Comparison of ENCODE assay signal across 15 cellular contexts in genomic region chr17:39208136-39208535, GRCh38. TPM values are rescaled to one million over a fixed set of nuclear protein-coding genes. Genes with fewer than 3 reads are reported as not detected.
DNase-seq lines count a peak whose midpoint lies in the region; ATAC-seq, FAIRE-seq and TF ChIP-seq lines count a peak whose summit lies in the region.
"Had no signal": no experiment of that assay in that cellular context is flagged by ENCODE, and none has a peak within 500 bp of the region (broad histone marks: within the 10 kb centered on the region; RNA-seq: fewer than 3 reads in every experiment).

No MANE protein-coding gene starts in this region.

- TF ChIP-seq POLR2A in GM12878 (IDR thresholded peaks at IDR 0.05; ENCODE audit: low read depth, low read length), result no peak

- peaks cover 9 to 26% (median 12%) of the 10 kb centered on the region in 3 donors for H3K27me3 Mint-ChIP-seq in CD14-positive monocyte (ENCODE audit: low read depth in 3 of 3)
- H3K27me3 Mint-ChIP-seq in Calu3 (ENCODE audit: unreplicated experiment), result peaks cover 49% of the 10 kb centered on the region

- H3K9ac ChIP-seq in GM12878 (ENCODE audit: control insufficient read depth, insufficient read depth, low read length), result no peak overlapping the region

- no peak overlapping the region for H3K4me3 Mint-ChIP-seq in CD14-positive monocyte
- H3K4me3 Mint-ChIP-seq in Calu3 (ENCODE audit: low read depth, unreplicated experiment), result no peak overlapping the region
- H3K4me3 Mint-ChIP-seq: immature natural killer cell, natural killer cell had no signal

- RAD21 ChIA-PET in GM12878 (lab: Charles Lee; ENCODE audit: unreplicated experiment), result interaction anchor here (2.1 to 6.1 kb wide), 5 partner anchors 8 to 339 kb away, joined by 8 to 160 read pairs (median 18); partner anchors contain the start of gene RPL19

- in situ Hi-C loops in GM12878 (cut with MboI), result loop anchor here (5.0 kb wide), 1 partner anchor 34 kb away; no protein-coding TSS in a partner anchor

- H3K4me2 ChIP-seq in GM12878 (ENCODE audit: control insufficient read depth, insufficient read depth), result peak overlapping the region; percentile 85

- H3K79me2 ChIP-seq in GM12878 (ENCODE audit: control insufficient read depth, insufficient read depth, low read length), result no peaks in the 10 kb centered on the region

- ATAC-seq in GM12878, result peak; percentile 17; the same call in 2 of the 3 replicates
- ATAC-seq: natural killer cell had no signal

- H3K27ac Mint-ChIP-seq in CD14-positive monocyte (no peak overlapping the region), Calu3 (ENCODE audit: unreplicated experiment) (no peak overlapping the region)
- H3K27ac Mint-ChIP-seq: immature natural killer cell had no signal

- H3K4me1 Mint-ChIP-seq in CD14-positive monocyte, result peaks cover 21% of the 10 kb centered on the region
- H3K4me1 Mint-ChIP-seq in Calu3 (ENCODE audit: low read depth, unreplicated experiment), result peaks cover 31% of the 10 kb centered on the region

- H3K36me3 Mint-ChIP-seq in CD14-positive monocyte, result peaks cover 20 to 22% of the 10 kb centered on the region in 2 donors
- H3K36me3 Mint-ChIP-seq in Calu3 (ENCODE audit: insufficient read depth, unreplicated experiment), result peaks cover 45% of the 10 kb centered on the region
- H3K36me3 Mint-ChIP-seq: natural killer cell had no signal

- no peak for TF ChIP-seq RAD21 in GM12878 (IDR thresholded peaks at IDR 0.05; ENCODE audit: insufficient read depth, low read depth, low read length)

- H3K27me3 ChIP-seq in GM12878 (replicated peaks in 1 of 2; ENCODE audit: control insufficient read depth in 2 of 2, insufficient read depth in 2 of 2, low read length in 1 of 2), result peaks cover 2 to 3% of the 10 kb centered on the region in 2 experiments; a peak in 1 of 4 replicates

- H3K4me1 ChIP-seq in GM12878 (ENCODE audit: control insufficient read depth, insufficient read depth, low read length), result peaks cover 27% of the 10 kb centered on the region

- H2AFZ ChIP-seq in GM12878 (ENCODE audit: control insufficient read depth, low read depth, low read length), result peak overlapping the region; percentile 38

- TF ChIP-seq CTCF in GM12878 (IDR thresholded peaks at IDR 0.05 in 2 of 3, conservative IDR thresholded peaks at IDR 0.05 in 1 of 3; ENCODE audit: control insufficient read depth in 2 of 3, extremely low read depth in 1 of 3, insufficient read depth in 1 of 3, low read depth in 3 of 3, low read length in 3 of 3) (no peak), CD14-positive monocyte (IDR thresholded peaks at IDR 0.05) (no peak), Calu3 (IDR thresholded peaks at IDR 0.05; ENCODE audit: unreplicated experiment) (no peak)

- intact Hi-C loops in GM12878 (cut with micrococcal nuclease; ENCODE audit: unreplicated experiment) (no loop called here), CD14-positive monocyte (cut with micrococcal nuclease) (loop anchor here in 1 of 2 donors (5.0 kb wide), 1 partner anchor 34 kb away; no protein-coding TSS in a partner anchor), Calu3 (cut with micrococcal nuclease; ENCODE audit: unreplicated experiment) (loop anchor here (5.0 kb wide), 1 partner anchor 194 kb away; the partner anchor contains the start of gene FBXL20)

- no peak overlapping the region for H3K27ac ChIP-seq in GM12878 (ENCODE audit: control insufficient read depth, insufficient read depth)

- TF ChIP-seq EP300 in GM12878 (IDR thresholded peaks at IDR 0.05; ENCODE audit: borderline replicate concordance in 1 of 2, control insufficient read depth in 1 of 2, low read depth in 2 of 2, low read length in 2 of 2), result no peak

- H3K9me3 ChIP-seq in GM12878 (replicated peaks; ENCODE audit: control insufficient read depth, insufficient read depth, low read length), result no peaks in the 10 kb centered on the region
- H3K9me3 ChIP-seq: Peyer's patch had no signal

- WGBS in GM12878 (ENCODE audit: insufficient coverage, insufficient replicate concordance, low lambda C conversion rate, missing lambda C conversion rate), result 70% methylated on average over 7 of the region's 7 CpGs

- BruUV-seq in GM12878 (replicated peaks; lab: Mats Ljungman, UMichigan) (no TSS peak), Calu3 (replicated peaks; lab: Mats Ljungman, UMichigan) (no TSS peak)

- H3K4me3 ChIP-seq in GM12878, result no peak overlapping the region
- H3K4me3 ChIP-seq: Peyer's patch had no signal

- peaks cover 3% of the 10 kb centered on the region; the same call in 1 of the 2 replicates for H4K20me1 ChIP-seq in GM12878 (ENCODE audit: control insufficient read depth, insufficient read depth)

- no peak for FAIRE-seq in GM12878 (lab: Jason Lieb, UNC)

- POLR2A ChIA-PET in GM12878 (lab: Charles Lee), result interaction anchor here (0.6 to 2.7 kb wide), 4 partner anchors 8 to 563 kb away, joined by 3 to 11 read pairs (median 6); partner anchors contain the start of gene RPL19

- peaks cover 10% of the 10 kb centered on the region in 2 experiments for H3K36me3 ChIP-seq in GM12878 (ENCODE audit: control insufficient read depth in 2 of 2, insufficient read depth in 2 of 2, low read length in 1 of 2)

- DNase-seq in DMS79 treated with DMSO at 0.1 percent for 48 hours (lab: John Stamatoyannopoulos, UW) (peak; percentile 46), NCI-H1694 treated with DMSO at 0.1 percent for 48 hours (lab: John Stamatoyannopoulos, UW) (peak; percentile 47), GM12878 (ENCODE audit: low read depth, low spot score) (no peak), putamen (ENCODE audit: low spot score) (peak; percentile 73), CD14-positive monocyte (ENCODE audit: low spot score) (no peak), Calu3 (no peak)
- no peak for DNase-seq in stimulated activated naive CD4-positive, alpha-beta T cell (lab: John Stamatoyannopoulos, UW)
- DNase-seq in activated CD8-positive, alpha-beta memory T cell treated with anti-CD3 and anti-CD28 coated beads for 24 hours, result no peak
- DNase-seq: activated T-cell treated with anti-CD3 and anti-CD28 coated beads, Interleukin-2, amount 50 U/mL, for 72 hours; cerebellar nuclear complex; DMS153; immature natural killer cell; KG1; natural killer cell had no signal

- peaks cover 0 to 6% (median 0%) of the 10 kb centered on the region in 7 donors for H3K9me3 Mint-ChIP-seq in CD14-positive monocyte
- H3K9me3 Mint-ChIP-seq in Calu3 (ENCODE audit: low read depth, unreplicated experiment), result no peaks in the 10 kb centered on the region
- H3K9me3 Mint-ChIP-seq: activated T-cell treated with anti-CD3 and anti-CD28 coated beads, Interleukin-2, amount 50 U/mL, for 72 hours; immature natural killer cell; natural killer cell had no signal

- SMC1A ChIA-PET in GM12878 (lab: Charles Lee; ENCODE audit: uncharacterized antibody, unreplicated experiment), result interaction anchor here (0.6 to 5.0 kb wide), 8 partner anchors 9 to 225 kb away, joined by 3 to 76 read pairs (median 10); partner anchors contain the start of genes CACNB1 and RPL19

- CTCF ChIA-PET in GM12878 (lab: Yijun Ruan, JAX) (interaction anchor here (0.6 to 10.9 kb wide), 11 partner anchors 13 to 415 kb away, joined by 3 to 658 read pairs (median 5); no protein-coding TSS in a partner anchor), Calu3 (lab: Charles Lee) (interaction anchor here (1.1 to 7.8 kb wide), 11 partner anchors 8 to 193 kb away, joined by 3 to 442 read pairs (median 10); partner anchors contain the start of genes CACNB1, FBXL20 and RPL19)

RNA-seq across cellular contexts. Expression of gene RPL19, which starts 8.1 kb away (rescaled TPM):
- total RNA-seq in GM12878 (2013; cell fraction: nucleolus; rRNA removed), result 258 and 286 TPM in 2 replicates
- total RNA-seq in GM12878 (2014; rRNA removed) (3,345 and 3,660 TPM in 2 replicates), GM12878 (2014; rRNA removed; fragmentation: Illumina TruSeq; extraction: Trizol) (4,424 and 4,557 TPM in 2 replicates), GM12878 (2021) (2,884 and 2,984 TPM in 2 replicates), Calu3 (2022) (6,584 and 6,763 TPM in 2 replicates)
- polyA plus RNA-seq in GM12878 (2011; ENCODE audit: low read depth), result 2,420 TPM
- polyA plus RNA-seq in GM12878 (2011; rRNA removed) (2,325 and 2,496 TPM in 2 replicates), GM12878 (2014; fragmentation: Illumina TruSeq; extraction: Trizol) (2,387 and 5,536 TPM in 2 replicates), GM12878 (2014; fragmentation: Nextera tagmentation; extraction: Ambion mirVana) (1,000 to 10,000 TPM; 4,826 to 5,082 TPM), GM12878 (2014; rRNA removed) (4,304 and 4,328 TPM in 2 replicates), GM12878 (2016; fragmentation: Nextera tagmentation; extraction: Ambion mirVana) (1,000 to 10,000 TPM; 1,862 to 1,965 TPM), CD14-positive monocyte (1,000 to 10,000 TPM; 1,069 to 1,232 TPM)
- 3,209 and 3,744 TPM in 2 replicates for polyA plus RNA-seq in GM12878 (2011; cell fraction: cytosol; rRNA removed)
- 1,169 and 1,252 TPM in 2 replicates for polyA plus RNA-seq in GM12878 (2011; cell fraction: nucleus; rRNA removed)
- 3,096 and 4,247 TPM in 2 replicates for polyA plus RNA-seq in GM12878 (2012)
- 917 and 1,360 TPM in 2 replicates for polyA minus RNA-seq in GM12878 (2011; rRNA and poly(A)+ RNA removed)
- 437 and 484 TPM in 2 replicates for polyA minus RNA-seq in GM12878 (2011; cell fraction: cytosol; rRNA and poly(A)+ RNA removed)
- 126 and 168 TPM in 2 replicates for polyA minus RNA-seq in GM12878 (2011; cell fraction: nucleus; rRNA and poly(A)+ RNA removed)

RNA-seq across cellular contexts. Expression of gene CACNB1, which starts 10.7 kb away (rescaled TPM):
- 33.2 and 35.6 TPM in 2 replicates for total RNA-seq in GM12878 (2013; cell fraction: nucleolus; rRNA removed)
- 6.2 and 8.7 TPM in 2 replicates for total RNA-seq in GM12878 (2014; rRNA removed)
- 2.3 and 4.3 TPM in 2 replicates for total RNA-seq in GM12878 (2014; rRNA removed; fragmentation: Illumina TruSeq; extraction: Trizol)
- total RNA-seq in GM12878 (2021), result 10.1 and 15.6 TPM in 2 replicates
- 9.6 TPM for polyA plus RNA-seq in GM12878 (2011; ENCODE audit: low read depth)
- polyA plus RNA-seq in GM12878 (2011; rRNA removed), result 3.6 and 8.0 TPM in 2 replicates
- 6.3 and 7.0 TPM in 2 replicates for polyA plus RNA-seq in GM12878 (2011; cell fraction: cytosol; rRNA removed)
- polyA plus RNA-seq in GM12878 (2011; cell fraction: nucleus; rRNA removed), result 38.2 and 38.3 TPM in 2 replicates
- 4.2 and 4.6 TPM in 2 replicates for polyA plus RNA-seq in GM12878 (2012)
- 3.8 and 6.3 TPM in 2 replicates for polyA plus RNA-seq in GM12878 (2014; fragmentation: Illumina TruSeq; extraction: Trizol)
- polyA plus RNA-seq in GM12878 (2014; fragmentation: Nextera tagmentation; extraction: Ambion mirVana), result under 1 TPM; 0.06 to 0.18 TPM
- polyA plus RNA-seq in GM12878 (2014; rRNA removed), result 12.6 and 14.1 TPM in 2 replicates
- polyA plus RNA-seq in GM12878 (2016; fragmentation: Nextera tagmentation; extraction: Ambion mirVana), result 1 to 10 TPM; 4.7 to 6.5 TPM
- polyA minus RNA-seq in GM12878 (2011; rRNA and poly(A)+ RNA removed), result 33.6 TPM in 2 replicates
- 4.1 and 4.9 TPM in 2 replicates for polyA minus RNA-seq in GM12878 (2011; cell fraction: cytosol; rRNA and poly(A)+ RNA removed)
- polyA minus RNA-seq in GM12878 (2011; cell fraction: nucleus; rRNA and poly(A)+ RNA removed), result 19.9 and 28.1 TPM in 2 replicates
- under 1 TPM; 0.13 to 0.31 TPM for polyA plus RNA-seq in CD14-positive monocyte
- total RNA-seq in Calu3 (2022), result 44.1 and 52.1 TPM in 2 replicates

RNA-seq across cellular contexts. Expression of gene STAC2, which starts 17.6 kb away (rescaled TPM):
- total RNA-seq in GM12878 (2013; cell fraction: nucleolus; rRNA removed), result not detected in 2 replicates
- total RNA-seq in GM12878 (2014; rRNA removed), result not detected in 2 replicates
- total RNA-seq in GM12878 (2014; rRNA removed; fragmentation: Illumina TruSeq; extraction: Trizol), result 0.04 TPM in 1 of 2 replicates, not detected in the other
- total RNA-seq in GM12878 (2021), result not detected in 2 replicates
- not detected for polyA plus RNA-seq in GM12878 (2011; ENCODE audit: low read depth)
- polyA plus RNA-seq in GM12878 (2011; rRNA removed), result not detected in 2 replicates
- polyA plus RNA-seq in GM12878 (2011; cell fraction: cytosol; rRNA removed), result not detected in 2 replicates
- polyA plus RNA-seq in GM12878 (2011; cell fraction: nucleus; rRNA removed), result not detected in 2 replicates
- 0.04 TPM in 1 of 2 replicates, not detected in the other for polyA plus RNA-seq in GM12878 (2012)
- not detected in 2 replicates for polyA plus RNA-seq in GM12878 (2014; fragmentation: Illumina TruSeq; extraction: Trizol)
- not detected for polyA plus RNA-seq in GM12878 (2014; fragmentation: Nextera tagmentation; extraction: Ambion mirVana)
- not detected in 2 replicates for polyA plus RNA-seq in GM12878 (2014; rRNA removed)
- polyA plus RNA-seq in GM12878 (2016; fragmentation: Nextera tagmentation; extraction: Ambion mirVana), result not detected
- polyA minus RNA-seq in GM12878 (2011; rRNA and poly(A)+ RNA removed), result not detected in 2 replicates
- polyA minus RNA-seq in GM12878 (2011; cell fraction: cytosol; rRNA and poly(A)+ RNA removed), result not detected in 2 replicates
- polyA minus RNA-seq in GM12878 (2011; cell fraction: nucleus; rRNA and poly(A)+ RNA removed), result not detected in 2 replicates
- not detected for polyA plus RNA-seq in CD14-positive monocyte
- not detected in 2 replicates for total RNA-seq in Calu3 (2022)
- total RNA-seq: natural killer cell had no signal
- polyA plus RNA-seq: immature natural killer cell had no signal

RNA-seq across cellular contexts. Expression of gene ARL5C, which starts 42.2 kb away (rescaled TPM):
- total RNA-seq in GM12878 (2013; cell fraction: nucleolus; rRNA removed), result not detected in 2 replicates
- total RNA-seq in GM12878 (2014; rRNA removed) (not detected in 2 replicates), GM12878 (2014; rRNA removed; fragmentation: Illumina TruSeq; extraction: Trizol) (not detected in 2 replicates), GM12878 (2021) (not detected in 2 replicates), Calu3 (2022) (not detected in 2 replicates)
- polyA plus RNA-seq in GM12878 (2011; ENCODE audit: low read depth), result not detected
- polyA plus RNA-seq in GM12878 (2011; rRNA removed) (not detected in 2 replicates), GM12878 (2014; fragmentation: Illumina TruSeq; extraction: Trizol) (not detected in 2 replicates), GM12878 (2014; fragmentation: Nextera tagmentation; extraction: Ambion mirVana) (not detected), GM12878 (2014; rRNA removed) (not detected in 2 replicates), GM12878 (2016; fragmentation: Nextera tagmentation; extraction: Ambion mirVana) (not detected), CD14-positive monocyte (not detected)
- not detected in 2 replicates for polyA plus RNA-seq in GM12878 (2011; cell fraction: cytosol; rRNA removed)
- 0.29 TPM in 1 of 2 replicates, not detected in the other for polyA plus RNA-seq in GM12878 (2011; cell fraction: nucleus; rRNA removed)
- polyA plus RNA-seq in GM12878 (2012), result 0.04 TPM in 1 of 2 replicates, not detected in the other
- not detected in 2 replicates for polyA minus RNA-seq in GM12878 (2011; rRNA and poly(A)+ RNA removed)
- polyA minus RNA-seq in GM12878 (2011; cell fraction: cytosol; rRNA and poly(A)+ RNA removed), result not detected in 2 replicates
- polyA minus RNA-seq in GM12878 (2011; cell fraction: nucleus; rRNA and poly(A)+ RNA removed), result not detected in 2 replicates
- total RNA-seq: Peyer's patch had no signal
- polyA plus RNA-seq: immature natural killer cell had no signal

RNA-seq across cellular contexts. Expression of gene PLXDC1, which starts 56.7 kb away (rescaled TPM):
- 1.2 and 1.8 TPM in 2 replicates for total RNA-seq in GM12878 (2013; cell fraction: nucleolus; rRNA removed)
- total RNA-seq in GM12878 (2014; rRNA removed) (not detected in 2 replicates), GM12878 (2014; rRNA removed; fragmentation: Illumina TruSeq; extraction: Trizol) (not detected in 2 replicates), GM12878 (2021) (not detected in 2 replicates), Calu3 (2022) (0.39 and 0.52 TPM in 2 replicates)
- not detected for polyA plus RNA-seq in GM12878 (2011; ENCODE audit: low read depth)
- polyA plus RNA-seq in GM12878 (2011; rRNA removed) (0.16 and 0.22 TPM in 2 replicates), GM12878 (2014; fragmentation: Illumina TruSeq; extraction: Trizol) (0.03 TPM in 1 of 2 replicates, not detected in the other), GM12878 (2014; fragmentation: Nextera tagmentation; extraction: Ambion mirVana) (not detected), GM12878 (2014; rRNA removed) (not detected in 2 replicates), GM12878 (2016; fragmentation: Nextera tagmentation; extraction: Ambion mirVana) (under 1 TPM in 1 of 2 experiments, not detected in 1; 0.30 TPM), CD14-positive monocyte (not detected)
- polyA plus RNA-seq in GM12878 (2011; cell fraction: cytosol; rRNA removed), result 0.04 and 0.23 TPM in 2 replicates
- polyA plus RNA-seq in GM12878 (2011; cell fraction: nucleus; rRNA removed), result 0.45 and 0.63 TPM in 2 replicates
- 0.22 and 0.28 TPM in 2 replicates for polyA plus RNA-seq in GM12878 (2012)
- not detected in 2 replicates for polyA minus RNA-seq in GM12878 (2011; rRNA and poly(A)+ RNA removed)
- not detected in 2 replicates for polyA minus RNA-seq in GM12878 (2011; cell fraction: cytosol; rRNA and poly(A)+ RNA removed)
- polyA minus RNA-seq in GM12878 (2011; cell fraction: nucleus; rRNA and poly(A)+ RNA removed), result not detected in 2 replicates

Comparison
In these comparisons a context has a peak if more than half of its experiments do, and no peak if none do; other contexts are left out.
1. DNase-seq: peak in DMS79 treated with DMSO at 0.1 percent for 48 hours (single experiment), NCI-H1694 treated with DMSO at 0.1 percent for 48 hours (single experiment) and putamen (single experiment); none in GM12878 (single experiment), CD14-positive monocyte (single experiment), stimulated activated naive CD4-positive, alpha-beta T cell (0 of 6), activated CD8-positive, alpha-beta memory T cell treated with anti-CD3 and anti-CD28 coated beads for 24 hours (single experiment) and Calu3 (single experiment).